8 cellular contexts compared by ENCODE assay signal in genomic region chr3:183766745-183767606, GRCh38. TPM values are rescaled to one million over a fixed set of nuclear protein-coding genes. Genes with fewer than 3 reads are reported as not detected.
DNase-seq lines count a peak whose midpoint lies in the region; ATAC-seq and TF ChIP-seq lines count a peak whose summit lies in the region.

No MANE protein-coding gene starts in this region.

- H3K27me3 Mint-ChIP-seq in activated CD8-positive, alpha-beta T cell treated with anti-CD3 and anti-CD28 coated beads for 36 hours, result no peaks in the 10 kb centered on the region
- H3K27me3 Mint-ChIP-seq in effector memory CD8-positive, alpha-beta T cell, result no peaks in the 10 kb centered on the region
- no peaks in the 10 kb centered on the region for H3K27me3 Mint-ChIP-seq in memory B cell

- H3K4me1 Mint-ChIP-seq in activated CD8-positive, alpha-beta T cell treated with anti-CD3 and anti-CD28 coated beads for 36 hours (ENCODE audit: low read depth), result peaks cover 9% of the 10 kb centered on the region
- peaks cover 11% of the 10 kb centered on the region in 2 donors for H3K4me1 Mint-ChIP-seq in effector memory CD8-positive, alpha-beta T cell (ENCODE audit: low read depth in 2 of 2)
- H3K4me1 Mint-ChIP-seq in memory B cell, result peaks cover 8% of the 10 kb centered on the region

- intact Hi-C loops in activated CD8-positive, alpha-beta T cell treated with anti-CD3 and anti-CD28 coated beads for 36 hours (cut with micrococcal nuclease), result loop anchor here (1.0 kb wide), 1 partner anchor 298 kb away; no protein-coding TSS in a partner anchor

- H3K9me3 Mint-ChIP-seq in activated CD8-positive, alpha-beta T cell treated with anti-CD3 and anti-CD28 coated beads for 36 hours, result no peaks in the 10 kb centered on the region
- no peaks in the 10 kb centered on the region for H3K9me3 Mint-ChIP-seq in effector memory CD8-positive, alpha-beta T cell
- H3K9me3 Mint-ChIP-seq in memory B cell, result no peaks in the 10 kb centered on the region

- peak; percentile 80 for DNase-seq in A172 (ENCODE audit: low spot score)
- DNase-seq in NCI-H526 treated with DMSO at 0.1 percent for 48 hours (lab: John Stamatoyannopoulos, UW), result peak; percentile 11
- peak; percentile 82 for DNase-seq in activated CD8-positive, alpha-beta T cell treated with anti-CD3 and anti-CD28 coated beads for 36 hours
- peak; percentile 68 to 75 (median 70) for DNase-seq in effector memory CD8-positive, alpha-beta T cell
- peak; percentile 67 to 71 for DNase-seq in memory B cell (ENCODE audit: low spot score in 2 of 2)
- peak; percentile 31 to 45 for DNase-seq in stimulated activated CD8-positive, alpha-beta memory T cell treated with anti-CD3 and anti-CD28 coated beads, Interleukin-2, amount 100 ng/mL, for 1 hour (ENCODE audit: low read depth in 2 of 2)

- CTCF ChIA-PET in activated CD8-positive, alpha-beta T cell treated with anti-CD3 and anti-CD28 coated beads for 36 hours (lab: Charles Lee), result interaction anchor here (0.6 to 2.9 kb wide), 53 partner anchors 8 to 645 kb away, joined by 3 to 19 read pairs (median 3); partner anchors contain the start of genes KLHL24, PARL and YEATS2

- H3K4me3 Mint-ChIP-seq in activated CD8-positive, alpha-beta T cell treated with anti-CD3 and anti-CD28 coated beads for 36 hours, result no peak overlapping the region
- no peak overlapping the region for H3K4me3 Mint-ChIP-seq in effector memory CD8-positive, alpha-beta T cell
- H3K4me3 Mint-ChIP-seq in memory B cell, result no peak overlapping the region

- no peak overlapping the region for H3K27ac Mint-ChIP-seq in activated CD8-positive, alpha-beta T cell treated with anti-CD3 and anti-CD28 coated beads for 36 hours
- peak overlapping the region; percentile 4 to 80 for H3K27ac Mint-ChIP-seq in effector memory CD8-positive, alpha-beta T cell
- H3K27ac Mint-ChIP-seq in memory B cell, result peak overlapping the region; percentile 77

- POLR2A ChIA-PET in activated CD8-positive, alpha-beta T cell treated with anti-CD3 and anti-CD28 coated beads for 36 hours (lab: Charles Lee), result interaction anchor here (0.6 to 1.3 kb wide), 2 partner anchors 182 to 184 kb away, joined by 3 read pairs; no protein-coding TSS in a partner anchor

- peak; percentile 76 for ATAC-seq in GM18502 (IDR thresholded peaks at IDR 0.05; ENCODE audit: poor library complexity, unreplicated experiment)
- ATAC-seq in HG03432 (IDR thresholded peaks at IDR 0.05; ENCODE audit: unreplicated experiment), result peak; percentile 76
- ATAC-seq in activated CD8-positive, alpha-beta T cell treated with anti-CD3 and anti-CD28 coated beads for 36 hours, result peak; percentile 90
- ATAC-seq in effector memory CD8-positive, alpha-beta T cell (replicated peaks), result peak; percentile 92
- peak; percentile 94 for ATAC-seq in memory B cell (ENCODE audit: low read depth)

- H3K36me3 Mint-ChIP-seq in activated CD8-positive, alpha-beta T cell treated with anti-CD3 and anti-CD28 coated beads for 36 hours (ENCODE audit: low read depth), result peaks cover 26% of the 10 kb centered on the region
- peaks cover 20% of the 10 kb centered on the region for H3K36me3 Mint-ChIP-seq in effector memory CD8-positive, alpha-beta T cell (ENCODE audit: insufficient read depth)
- H3K36me3 Mint-ChIP-seq in memory B cell, result no peaks in the 10 kb centered on the region

- TF ChIP-seq CTCF in activated CD8-positive, alpha-beta T cell treated with anti-CD3 and anti-CD28 coated beads for 36 hours (IDR thresholded peaks at IDR 0.05), result peak; percentile 85

RNA-seq across cellular contexts. Expression of gene MAP6D1, which starts 58.4 kb away (rescaled TPM):
- 4.6 TPM in 2 replicates for total RNA-seq in A172 (2014; rRNA removed; shearing (Covaris generic))
- 1 to 10 TPM; 3.8 to 4.3 TPM for total RNA-seq in activated CD8-positive, alpha-beta T cell treated with anti-CD3 and anti-CD28 coated beads for 36 hours

Comparison
In these comparisons a context has a peak if more than half of its experiments do, and no peak if none do; other contexts are left out.
1. Peak in every context shown above with its lines: DNase-seq and ATAC-seq.
2. DNase-seq: peak in every context shown above with its lines; median percentile 82 in activated CD8-positive, alpha-beta T cell treated with anti-CD3 and anti-CD28 coated beads for 36 hours; 80 in A172; 70 in effector memory CD8-positive, alpha-beta T cell; 69 in memory B cell; 38 in stimulated activated CD8-positive, alpha-beta memory T cell treated with anti-CD3 and anti-CD28 coated beads, Interleukin-2, amount 100 ng/mL, for 1 hour; 11 in NCI-H526 treated with DMSO at 0.1 percent for 48 hours.